ENCODE assay signal across 18 cellular contexts in the genomic region with DNA sequence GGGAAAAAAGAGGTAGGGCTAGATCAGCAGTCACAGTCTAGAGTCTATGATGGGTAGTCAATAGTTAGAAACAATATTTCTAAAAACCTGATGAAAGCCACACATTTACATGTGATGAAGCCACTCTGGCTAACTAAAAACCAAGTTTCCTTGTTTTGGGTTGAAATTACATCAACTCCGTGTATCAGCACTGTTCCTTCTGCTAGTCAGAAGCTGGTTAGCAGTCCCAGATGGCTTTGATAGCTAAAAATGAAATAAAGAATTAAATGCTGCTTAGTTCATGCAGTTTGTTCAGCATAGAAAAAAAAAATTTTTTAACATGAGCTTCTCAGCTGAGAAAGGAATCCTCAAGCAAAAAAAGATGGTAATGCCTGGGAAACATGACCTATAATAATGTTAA.
"Had no signal": no experiment of that assay in that cellular context is flagged by ENCODE, and none has a peak within 500 bp of the region (broad histone marks: within the 10 kb centered on the region; RNA-seq: fewer than 3 reads in every experiment).

No MANE protein-coding gene starts in this region.

- FAIRE-seq: frontal cortex, islet of Langerhans, small intestine had no signal

- H3K27ac ChIP-seq: cardiac muscle cell, neutrophil had no signal

- H3K36me3 ChIP-seq: cardiac muscle cell, esophagus squamous epithelium, neutrophil, right atrium auricular region had no signal

- H3K4me3 ChIP-seq: cardiac muscle cell, esophagus squamous epithelium, right atrium auricular region had no signal

- H3K4me1 ChIP-seq: esophagus squamous epithelium, right atrium auricular region had no signal

- ATAC-seq: left colon, natural killer cell had no signal

- DNase-seq: activated CD4-positive, alpha-beta T cell treated with anti-CD3 and anti-CD28 coated beads, Interleukin-2, amount 10 ng/mL, durations not matched to agents 7 days and 5 days; activated CD4-positive, CD25-positive, alpha-beta regulatory T cell; activated naive CD8-positive, alpha-beta T cell treated with anti-CD3 and anti-CD28 coated beads, Interleukin-2, amount 10 ng/mL, durations not matched to agents 7 days and 5 days; esophagus squamous epithelium; left colon; natural killer cell; small intestine; stimulated activated CD4-positive, alpha-beta T cell treated with anti-CD3 and anti-CD28 coated beads, Interleukin-4, amount 100 ng/mL, for 4 hours; stimulated activated CD8-positive, alpha-beta memory T cell treated with anti-CD3 and anti-CD28 coated beads, Interleukin-4, amount 100 ng/mL, for 48 hours; stimulated activated naive CD4-positive, alpha-beta T cell treated with Interleukin-2 at 50 U/mL for 16 hours; substantia nigra; SW 1271; trophoblast cell had no signal

- H3K27me3 ChIP-seq: cardiac muscle cell, esophagus squamous epithelium, neutrophil, right atrium auricular region had no signal

- H3K9me3 ChIP-seq: esophagus squamous epithelium, neutrophil, right atrium auricular region had no signal
